1 cellular context compared by ENCODE assay signal in the genomic region with DNA sequence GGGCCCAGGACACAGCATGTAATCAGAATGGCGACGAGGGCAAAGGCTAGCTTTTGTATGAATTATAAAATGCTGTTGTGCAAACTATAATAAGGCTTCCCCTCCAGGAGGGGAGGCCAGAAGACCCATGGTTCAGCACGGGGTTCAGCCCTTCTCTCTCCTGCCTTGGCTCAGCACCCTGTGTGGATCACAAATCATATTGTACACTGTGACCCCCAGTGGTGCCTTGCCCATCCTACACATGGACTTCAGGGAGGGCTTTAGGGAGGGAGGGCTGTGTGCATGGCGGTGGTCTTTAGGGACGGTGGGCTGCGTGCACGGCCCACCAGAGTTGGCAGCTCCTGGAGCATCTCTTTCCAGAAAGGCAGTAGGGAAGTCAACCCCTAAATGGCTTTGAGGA.
TF ChIP-seq lines count a peak whose summit lies in the region.

No MANE protein-coding gene starts in this region.

TF ChIP-seq in GM23338, 12 proteins besides CTCF, POLR2A, EP300 and RAD21 (continued from another document):
- TF ChIP-seq, protein P1, sequence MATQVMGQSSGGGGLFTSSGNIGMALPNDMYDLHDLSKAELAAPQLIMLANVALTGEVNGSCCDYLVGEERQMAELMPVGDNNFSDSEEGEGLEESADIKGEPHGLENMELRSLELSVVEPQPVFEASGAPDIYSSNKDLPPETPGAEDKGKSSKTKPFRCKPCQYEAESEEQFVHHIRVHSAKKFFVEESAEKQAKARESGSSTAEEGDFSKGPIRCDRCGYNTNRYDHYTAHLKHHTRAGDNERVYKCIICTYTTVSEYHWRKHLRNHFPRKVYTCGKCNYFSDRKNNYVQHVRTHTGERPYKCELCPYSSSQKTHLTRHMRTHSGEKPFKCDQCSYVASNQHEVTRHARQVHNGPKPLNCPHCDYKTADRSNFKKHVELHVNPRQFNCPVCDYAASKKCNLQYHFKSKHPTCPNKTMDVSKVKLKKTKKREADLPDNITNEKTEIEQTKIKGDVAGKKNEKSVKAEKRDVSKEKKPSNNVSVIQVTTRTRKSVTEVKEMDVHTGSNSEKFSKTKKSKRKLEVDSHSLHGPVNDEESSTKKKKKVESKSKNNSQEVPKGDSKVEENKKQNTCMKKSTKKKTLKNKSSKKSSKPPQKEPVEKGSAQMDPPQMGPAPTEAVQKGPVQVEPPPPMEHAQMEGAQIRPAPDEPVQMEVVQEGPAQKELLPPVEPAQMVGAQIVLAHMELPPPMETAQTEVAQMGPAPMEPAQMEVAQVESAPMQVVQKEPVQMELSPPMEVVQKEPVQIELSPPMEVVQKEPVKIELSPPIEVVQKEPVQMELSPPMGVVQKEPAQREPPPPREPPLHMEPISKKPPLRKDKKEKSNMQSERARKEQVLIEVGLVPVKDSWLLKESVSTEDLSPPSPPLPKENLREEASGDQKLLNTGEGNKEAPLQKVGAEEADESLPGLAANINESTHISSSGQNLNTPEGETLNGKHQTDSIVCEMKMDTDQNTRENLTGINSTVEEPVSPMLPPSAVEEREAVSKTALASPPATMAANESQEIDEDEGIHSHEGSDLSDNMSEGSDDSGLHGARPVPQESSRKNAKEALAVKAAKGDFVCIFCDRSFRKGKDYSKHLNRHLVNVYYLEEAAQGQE (IDR thresholded peaks at IDR 0.05; ENCODE audit: unreplicated experiment) = no peak
- no peak for TF ChIP-seq ZNF331 (CRISPR knock-in tag; IDR thresholded peaks at IDR 0.05; ENCODE audit: low read depth)
- no peak for TF ChIP-seq POLR2AphosphoS5 (IDR thresholded peaks at IDR 0.05; ENCODE audit: low read depth)
- no peak for TF ChIP-seq ZNF114 (CRISPR knock-in tag; IDR thresholded peaks at IDR 0.05)
- TF ChIP-seq, protein P2, sequence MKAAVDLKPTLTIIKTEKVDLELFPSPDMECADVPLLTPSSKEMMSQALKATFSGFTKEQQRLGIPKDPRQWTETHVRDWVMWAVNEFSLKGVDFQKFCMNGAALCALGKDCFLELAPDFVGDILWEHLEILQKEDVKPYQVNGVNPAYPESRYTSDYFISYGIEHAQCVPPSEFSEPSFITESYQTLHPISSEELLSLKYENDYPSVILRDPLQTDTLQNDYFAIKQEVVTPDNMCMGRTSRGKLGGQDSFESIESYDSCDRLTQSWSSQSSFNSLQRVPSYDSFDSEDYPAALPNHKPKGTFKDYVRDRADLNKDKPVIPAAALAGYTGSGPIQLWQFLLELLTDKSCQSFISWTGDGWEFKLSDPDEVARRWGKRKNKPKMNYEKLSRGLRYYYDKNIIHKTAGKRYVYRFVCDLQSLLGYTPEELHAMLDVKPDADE (IDR thresholded peaks at IDR 0.05) = no peak
- TF ChIP-seq EZH2 (IDR thresholded peaks at IDR 0.05; ENCODE audit: low read depth, unreplicated experiment) = no peak
- no peak for TF ChIP-seq NANOG (IDR thresholded peaks at IDR 0.05; ENCODE audit: borderline replicate concordance)
- TF ChIP-seq STAT1 (IDR thresholded peaks at IDR 0.05; ENCODE audit: unreplicated experiment) = no peak
- no peak for TF ChIP-seq EZH2phosphoT487 (IDR thresholded peaks at IDR 0.05; ENCODE audit: unreplicated experiment)
- no peak for TF ChIP-seq CREB1 (CRISPR knock-in tag; IDR thresholded peaks at IDR 0.05; ENCODE audit: low read depth)
- TF ChIP-seq JUNB (IDR thresholded peaks at IDR 0.05; ENCODE audit: unreplicated experiment) = no peak
